10 cellular contexts compared by ENCODE assay signal in genomic region chr1:234915923-234916675, GRCh38.
DNase-seq lines count a peak whose midpoint lies in the region; ATAC-seq and TF ChIP-seq lines count a peak whose summit lies in the region.
"Had no signal": no experiment of that assay in that cellular context is flagged by ENCODE, and none has a peak within 500 bp of the region (broad histone marks: within the 10 kb centered on the region; RNA-seq: fewer than 3 reads in every experiment).

No MANE protein-coding gene starts in this region.

- no peak overlapping the region for H3K27ac Mint-ChIP-seq in activated CD4-positive, alpha-beta memory T cell treated with anti-CD3 and anti-CD28 coated beads for 36 hours

- H3K27me3 ChIP-seq in lower lobe of right lung (ENCODE audit: low read depth): no peaks in the 10 kb centered on the region
- H3K27me3 ChIP-seq in upper lobe of left lung: no peaks in the 10 kb centered on the region

- intact Hi-C loops in lower lobe of right lung (cut with DNase I): no loop called here
- intact Hi-C loops in activated CD4-positive, alpha-beta memory T cell treated with anti-CD3 and anti-CD28 coated beads for 36 hours (cut with micrococcal nuclease): no loop called here

- H3K4me3 Mint-ChIP-seq in activated CD4-positive, alpha-beta memory T cell treated with anti-CD3 and anti-CD28 coated beads for 36 hours: no peak overlapping the region

- no peaks in the 10 kb centered on the region for H3K36me3 Mint-ChIP-seq in activated CD4-positive, alpha-beta memory T cell treated with anti-CD3 and anti-CD28 coated beads for 36 hours

- POLR2A ChIA-PET in activated CD4-positive, alpha-beta memory T cell treated with anti-CD3 and anti-CD28 coated beads for 36 hours (lab: Charles Lee): interaction anchor here (1.2 kb wide), 1 partner anchor 10 kb away, joined by 4 read pairs; no protein-coding TSS in a partner anchor

- TF ChIP-seq CTCF in lower lobe of right lung (IDR thresholded peaks at IDR 0.05) (no peak), upper lobe of left lung (IDR thresholded peaks at IDR 0.05) (no peak)

- H3K27ac ChIP-seq in lower lobe of right lung: peak overlapping the region; percentile 34
- H3K27ac ChIP-seq in upper lobe of left lung: peak overlapping the region; percentile 46 to 85 (median 64)

- TF ChIP-seq EP300 in upper lobe of left lung (IDR thresholded peaks at IDR 0.05): peak in 1 of 4 donors; percentile 36

- CTCF ChIA-PET in activated CD4-positive, alpha-beta memory T cell treated with anti-CD3 and anti-CD28 coated beads for 36 hours (lab: Charles Lee): no interaction called here

- DNase-seq in activated CD4-positive, CD25-positive, alpha-beta regulatory T cell treated with anti-CD3 and anti-CD28 coated beads, Interleukin-2, amount 50 U/mL, for 72 hours: peak; percentile 24
- DNase-seq in activated CD4-positive, CD25-positive, alpha-beta regulatory T cell (lab: John Stamatoyannopoulos, UW): no peak
- DNase-seq in SIG-M5 treated with dmso at 0.1 percent for 504 hours (lab: John Stamatoyannopoulos, UW; ENCODE audit: unreplicated experiment) (peak; percentile 97), lower lobe of right lung (no peak), upper lobe of left lung (peak in 1 of 2 donors; percentile 57), mucosa of gallbladder (ENCODE audit: low spot score) (no peak), NK-92 (lab: John Stamatoyannopoulos, UW; ENCODE audit: unreplicated experiment) (no peak)
- DNase-seq in activated CD4-positive, alpha-beta memory T cell treated with anti-CD3 and anti-CD28 coated beads for 36 hours: no peak
- DNase-seq: effector CD8-positive, alpha-beta T cell; kidney had no signal

- TF ChIP-seq POLR2A in upper lobe of left lung (IDR thresholded peaks at IDR 0.05): no peak

- ATAC-seq in lower lobe of right lung (no peak), upper lobe of left lung (ENCODE audit: low FRiP score in 2 of 2) (no peak)

- peaks cover 25% of the 10 kb centered on the region for H3K4me1 Mint-ChIP-seq in activated CD4-positive, alpha-beta memory T cell treated with anti-CD3 and anti-CD28 coated beads for 36 hours (ENCODE audit: low read depth)

- H3K4me1 ChIP-seq in lower lobe of right lung (peaks cover 85% of the 10 kb centered on the region), upper lobe of left lung (peaks cover 64 to 80% (median 78%) of the 10 kb centered on the region in 4 donors)

- WGBS in upper lobe of left lung, 2 donors: 56 to 65% methylated on average over 16 of the region's 16 CpGs

- no peaks in the 10 kb centered on the region for H3K27me3 Mint-ChIP-seq in activated CD4-positive, alpha-beta memory T cell treated with anti-CD3 and anti-CD28 coated beads for 36 hours

- H3K9me3 ChIP-seq in lower lobe of right lung (no peaks in the 10 kb centered on the region), upper lobe of left lung (no peaks in the 10 kb centered on the region)

- no peaks in the 10 kb centered on the region for H3K36me3 ChIP-seq in lower lobe of right lung
- no peaks in the 10 kb centered on the region for H3K36me3 ChIP-seq in upper lobe of left lung

- H3K9me3 Mint-ChIP-seq in activated CD4-positive, alpha-beta memory T cell treated with anti-CD3 and anti-CD28 coated beads for 36 hours: peaks cover 2% of the 10 kb centered on the region

- H3K4me3 ChIP-seq in lower lobe of right lung: no peak overlapping the region
- H3K4me3 ChIP-seq in upper lobe of left lung: no peak overlapping the region

Comparison
In these comparisons a context has a peak if more than half of its experiments do, and no peak if none do; other contexts are left out.
1. DNase-seq: peak in activated CD4-positive, CD25-positive, alpha-beta regulatory T cell treated with anti-CD3 and anti-CD28 coated beads, Interleukin-2, amount 50 U/mL, for 72 hours (single experiment) and SIG-M5 treated with dmso at 0.1 percent for 504 hours (single experiment); none in activated CD4-positive, CD25-positive, alpha-beta regulatory T cell (0 of 4), lower lobe of right lung (single experiment), mucosa of gallbladder (single experiment), activated CD4-positive, alpha-beta memory T cell treated with anti-CD3 and anti-CD28 coated beads for 36 hours (single experiment) and NK-92 (single experiment).